In the genomic region with DNA sequence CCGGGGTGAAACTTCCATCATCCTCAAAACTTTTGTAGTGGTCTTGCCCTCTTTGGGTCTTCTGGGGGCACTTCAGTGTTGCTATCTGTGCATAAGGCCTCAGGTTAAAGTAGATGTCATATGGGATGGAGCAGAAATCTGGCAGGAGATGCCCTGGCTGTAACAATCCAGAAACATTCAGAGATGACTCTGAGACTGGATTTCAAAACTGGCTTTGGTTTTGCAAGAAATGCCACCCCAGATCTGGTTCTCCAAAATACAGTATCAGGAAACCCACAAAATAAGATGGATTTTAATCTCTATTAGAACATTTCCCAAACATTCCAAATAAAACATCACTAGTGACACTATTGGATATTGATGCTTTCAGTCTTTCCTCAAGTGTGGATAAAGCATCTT, we compare ENCODE assay signal across 9 cellular contexts.
DNase-seq lines count a peak whose midpoint lies in the region; ATAC-seq and TF ChIP-seq lines count a peak whose summit lies in the region.
"Had no signal": no experiment of that assay in that cellular context is flagged by ENCODE, and none has a peak within 500 bp of the region (broad histone marks: within the 10 kb centered on the region; RNA-seq: fewer than 3 reads in every experiment).

No MANE protein-coding gene starts in this region.

- TF ChIP-seq EP300 in esophagus muscularis mucosa (IDR thresholded peaks at IDR 0.05), result no peak

- WGBS in heart left ventricle, 4 donors, result 0 to 41% (median 16%) methylated on average over 1 of the region's 1 CpG
- no CpG with 5 or more reads among the region's 1 CpG for WGBS in esophagus muscularis mucosa

- H3K36me3 Mint-ChIP-seq in nephron (ENCODE audit: low read depth) (no peaks in the 10 kb centered on the region), natural killer cell (no peaks in the 10 kb centered on the region)

- no peak for DNase-seq in heart left ventricle
- DNase-seq in cardiac septum (ENCODE audit: low spot score), result no peak
- DNase-seq in esophagus muscularis mucosa (ENCODE audit: extremely low spot score), result no peak
- no peak for DNase-seq in vagina (ENCODE audit: extremely low spot score in 2 of 2)
- no peak for DNase-seq in erythroblast (lab: John Stamatoyannopoulos, UW)
- no peak for DNase-seq in natural killer cell
- DNase-seq in activated T-cell treated with anti-CD3 and anti-CD28 coated beads, Interleukin-2, amount 50 U/mL, for 48 hours, result no peak
- DNase-seq: activated CD4-positive, CD25-positive, alpha-beta regulatory T cell treated with anti-CD3 and anti-CD28 coated beads, Interleukin-2, amount 50 U/mL, for 72 hours had no signal

- H3K4me1 ChIP-seq in heart left ventricle (peaks cover 14 to 60% (median 40%) of the 10 kb centered on the region in 12 donors), esophagus muscularis mucosa (peaks cover 48 to 52% (median 51%) of the 10 kb centered on the region in 4 donors), vagina (peaks cover 52% of the 10 kb centered on the region)

- TF ChIP-seq POLR2A in heart left ventricle (IDR thresholded peaks at IDR 0.05), result no peak
- TF ChIP-seq POLR2A in esophagus muscularis mucosa (IDR thresholded peaks at IDR 0.05; ENCODE audit: low read depth), result no peak
- TF ChIP-seq POLR2A in vagina (IDR thresholded peaks at IDR 0.05), result no peak
- no peak for TF ChIP-seq POLR2A in erythroblast (IDR thresholded peaks at IDR 0.05; ENCODE audit: low read length)

- ATAC-seq in heart left ventricle (no peak), natural killer cell (no peak)

- H3K4me1 Mint-ChIP-seq in nephron, result peaks cover 66% of the 10 kb centered on the region
- H3K4me1 Mint-ChIP-seq in natural killer cell, result no peaks in the 10 kb centered on the region

- H3K36me3 ChIP-seq in heart left ventricle, result no peaks in the 10 kb centered on the region
- H3K36me3 ChIP-seq in esophagus muscularis mucosa, result no peaks in the 10 kb centered on the region
- H3K36me3 ChIP-seq in vagina, result no peaks in the 10 kb centered on the region

- TF ChIP-seq CTCF in heart left ventricle (IDR thresholded peaks at IDR 0.05), result no peak
- no peak for TF ChIP-seq CTCF in esophagus muscularis mucosa (IDR thresholded peaks at IDR 0.05)
- no peak for TF ChIP-seq CTCF in nephron (IDR thresholded peaks at IDR 0.05; ENCODE audit: unreplicated experiment in 3 of 3)
- TF ChIP-seq CTCF in vagina (IDR thresholded peaks at IDR 0.05), result no peak
- no peak for TF ChIP-seq CTCF in natural killer cell (IDR thresholded peaks at IDR 0.05)

- H3K4me3 Mint-ChIP-seq in nephron (peak overlapping the region; percentile 50 to 81 (median 65)), natural killer cell (no peak overlapping the region)

- H3K27ac Mint-ChIP-seq in nephron, result peak overlapping the region; percentile 96 to 99 (median 98)
- no peak overlapping the region for H3K27ac Mint-ChIP-seq in natural killer cell

- intact Hi-C loops in heart left ventricle (cut with DNase I), result loop anchor here in 9 of 10 donors (1.0 to 10.0 kb wide), 12 partner anchors 40 to 505 kb away; a partner anchor contains a TSS
- intact Hi-C loops in cardiac septum (cut with DNase I), result loop anchor here (1.0 to 5.0 kb wide), 5 partner anchors 40 to 505 kb away; a partner anchor contains a TSS
- intact Hi-C loops in esophagus muscularis mucosa (cut with DNase I), result loop anchor here (2.0 to 5.0 kb wide), 2 partner anchors 82 to 190 kb away; a partner anchor contains a TSS
- intact Hi-C loops in vagina (cut with DNase I), result loop anchor here (2.0 to 10.0 kb wide), 3 partner anchors 82 to 508 kb away; a partner anchor contains a TSS
- intact Hi-C loops in natural killer cell (cut with micrococcal nuclease), result no loop called here

- no peaks in the 10 kb centered on the region for H3K27me3 ChIP-seq in heart left ventricle
- H3K27me3 ChIP-seq in esophagus muscularis mucosa, result no peaks in the 10 kb centered on the region
- no peaks in the 10 kb centered on the region for H3K27me3 ChIP-seq in vagina

- H3K9me3 Mint-ChIP-seq in nephron (no peaks in the 10 kb centered on the region), natural killer cell (no peaks in the 10 kb centered on the region)

- H3K27ac ChIP-seq in heart left ventricle (peak overlapping the region; percentile 79 to 86 (median 83)), esophagus muscularis mucosa (replicated peaks in 1 of 4) (peak overlapping the region; percentile 80 to 89 (median 84)), vagina (peak overlapping the region; percentile 73)

- no peak overlapping the region for H3K4me3 ChIP-seq in heart left ventricle
- H3K4me3 ChIP-seq in esophagus muscularis mucosa, result peak overlapping the region in 2 of 4 donors; percentile 3 to 5
- no peak overlapping the region for H3K4me3 ChIP-seq in vagina

- peaks cover 4% of the 10 kb centered on the region for H3K27me3 Mint-ChIP-seq in nephron (ENCODE audit: low read depth)
- peaks cover 0 to 4% of the 10 kb centered on the region in 2 donors for H3K27me3 Mint-ChIP-seq in natural killer cell (ENCODE audit: low read depth in 2 of 2)

- H3K9me3 ChIP-seq in heart left ventricle, result no peaks in the 10 kb centered on the region
- H3K9me3 ChIP-seq in esophagus muscularis mucosa, result no peaks in the 10 kb centered on the region
- no peaks in the 10 kb centered on the region for H3K9me3 ChIP-seq in vagina

Comparison
In these comparisons a context has a peak if more than half of its experiments do, and no peak if none do; other contexts are left out.
1. H3K27ac Mint-ChIP-seq: peak in nephron (3 of 3); none in natural killer cell (0 of 2).
2. Peak in every context shown above with its lines, with median percentiles within 50 percentile points of each other: H3K27ac ChIP-seq.